In genomic region chr14:103360548-103360947, GRCh38 we compare ENCODE assay signal across 30 cellular contexts.
"Had no signal": no experiment of that assay in that cellular context is flagged by ENCODE, and none has a peak within 500 bp of the region (broad histone marks: within the 10 kb centered on the region; RNA-seq: fewer than 3 reads in every experiment).

No MANE protein-coding gene starts in this region.

- H3K27ac ChIP-seq: coronary artery, dorsolateral prefrontal cortex, heart right ventricle, neutrophil, right lobe of liver, thoracic aorta, uterus, WERI-Rb-1 had no signal

- H3K36me3 Mint-ChIP-seq: stimulated activated effector memory CD8-positive, alpha-beta T cell treated with anti-CD3 and anti-CD28 coated beads, Interleukin-12 subunit alpha, Interleukin-12 subunit beta, amount 100 ng/mL, for 72 hours; type B pancreatic cell had no signal

- ATAC-seq: activated CD4-positive, CD25-positive, alpha-beta regulatory T cell treated with anti-CD3 and anti-CD28 coated beads, Interleukin-2, amount 50 U/mL, for 24 hours; effector memory CD8-positive, alpha-beta T cell; esophagus mucosa; foreskin keratinocyte; heart right ventricle; left ventricle myocardium superior; right lobe of liver; stimulated activated effector memory CD8-positive, alpha-beta T cell treated with anti-CD3 and anti-CD28 coated beads, Interleukin-12 subunit alpha, Interleukin-12 subunit beta, amount 100 ng/mL, for 72 hours had no signal

- H3K4me1 Mint-ChIP-seq: nephron; stimulated activated effector memory CD8-positive, alpha-beta T cell treated with anti-CD3 and anti-CD28 coated beads, Interleukin-12 subunit alpha, Interleukin-12 subunit beta, amount 100 ng/mL, for 72 hours had no signal

- H3K9me3 ChIP-seq: right lobe of liver had no signal

- H3K4me3 ChIP-seq: coronary artery, dorsolateral prefrontal cortex, heart right ventricle, right lobe of liver, thoracic aorta, uterus had no signal

- H3K36me3 ChIP-seq: brain microvascular endothelial cell, heart right ventricle, neutrophil, right lobe of liver, thoracic aorta, uterus, WERI-Rb-1 had no signal

- H3K4me1 ChIP-seq: right lobe of liver, uterus had no signal

- DNase-seq: activated CD4-positive, alpha-beta memory T cell treated with anti-CD3 and anti-CD28 coated beads for 36 hours; activated CD4-positive, alpha-beta T cell treated with anti-CD3 and anti-CD28 coated beads for 48 hours; activated CD8-positive, alpha-beta memory T cell treated with anti-CD3 and anti-CD28 coated beads, Interleukin-2, amount 50 U/mL, for 4 hours; activated effector memory CD4-positive, alpha-beta T cell treated with anti-CD3 and anti-CD28 coated beads, Interleukin-2, amount 50 U/mL, for 16 hours; activated naive CD4-positive, alpha-beta T cell treated with anti-CD3 and anti-CD28 coated beads, Interleukin-2, amount 50 U/mL, for 16 hours; activated T-cell treated with anti-CD3 and anti-CD28 coated beads, Interleukin-2, amount 50 U/mL, for 1 hour; amniotic stem cell; brain microvascular endothelial cell; dorsolateral prefrontal cortex; effector memory CD8-positive, alpha-beta T cell; foreskin keratinocyte; heart right ventricle; left ventricle myocardium superior; right lobe of liver; small intestine; stimulated activated CD4-positive, alpha-beta T cell treated with anti-CD3 and anti-CD28 coated beads, Interleukin-4, amount 100 ng/mL, for 24 hours; T-helper 9 cell; uterus; WERI-Rb-1 had no signal

- H3K4me3 Mint-ChIP-seq: activated CD4-positive, alpha-beta memory T cell treated with anti-CD3 and anti-CD28 coated beads for 36 hours; activated T-helper 1 cell treated with anti-CD3 and anti-CD28 coated beads, Interleukin-12 subunit alpha, Interleukin-12 subunit beta, Interleukin-2, Interleukin-4 antibody, amounts not matched to agents 30 ng/mL and 10 ng/mL and 1 ng/mL, durations not matched to agents 14 hours and 24 hours and 36 hours; effector memory CD8-positive, alpha-beta T cell; nephron; stimulated activated effector memory CD8-positive, alpha-beta T cell treated with anti-CD3 and anti-CD28 coated beads, Interleukin-12 subunit alpha, Interleukin-12 subunit beta, amount 100 ng/mL, for 72 hours; stimulated activated naive CD8-positive, alpha-beta T cell treated with anti-CD3 and anti-CD28 coated beads, Interleukin-15, Interleukin-2, amounts not matched to agents 100 ng/mL and 50 ng/mL, for 24 hours; T-helper 1 cell treated with Interleukin-12 subunit alpha and Interleukin-12 subunit beta and Interleukin-4 antibody, amounts not matched to agents 30 μg/mL and 1 μg/mL, for 36 hours; type B pancreatic cell had no signal

- H3K27me3 ChIP-seq: brain microvascular endothelial cell, dorsolateral prefrontal cortex, foreskin keratinocyte, heart right ventricle, neutrophil, right lobe of liver, uterus had no signal

- H3K27ac Mint-ChIP-seq: activated CD4-positive, alpha-beta memory T cell treated with anti-CD3 and anti-CD28 coated beads for 36 hours; activated T-helper 1 cell treated with anti-CD3 and anti-CD28 coated beads, Interleukin-12 subunit alpha, Interleukin-12 subunit beta, Interleukin-2, Interleukin-4 antibody, amounts not matched to agents 30 ng/mL and 10 ng/mL and 1 ng/mL, durations not matched to agents 14 hours and 24 hours and 36 hours; effector memory CD8-positive, alpha-beta T cell; nephron; stimulated activated effector memory CD8-positive, alpha-beta T cell treated with anti-CD3 and anti-CD28 coated beads, Interleukin-12 subunit alpha, Interleukin-12 subunit beta, amount 100 ng/mL, for 72 hours; stimulated activated naive CD8-positive, alpha-beta T cell treated with anti-CD3 and anti-CD28 coated beads, Interleukin-15, Interleukin-2, amounts not matched to agents 100 ng/mL and 50 ng/mL, for 24 hours; T-helper 1 cell treated with Interleukin-12 subunit alpha and Interleukin-12 subunit beta and Interleukin-4 antibody, amounts not matched to agents 30 μg/mL and 1 μg/mL, for 36 hours; type B pancreatic cell had no signal
